ENCODE assay signal across 29 cellular contexts in genomic region chr9:9395539-9395938, GRCh38.
"Had no signal": no experiment of that assay in that cellular context is flagged by ENCODE, and none has a peak within 500 bp of the region (broad histone marks: within the 10 kb centered on the region; RNA-seq: fewer than 3 reads in every experiment).

No MANE protein-coding gene starts in this region.

- H3K36me3 ChIP-seq: adrenal gland, breast epithelium, cardiac muscle cell, colonic mucosa, esophagus squamous epithelium, gastroesophageal sphincter, heart right ventricle had no signal

- ATAC-seq: activated CD4-positive, alpha-beta T cell treated with anti-CD3 and anti-CD28 coated beads for 36 hours; activated CD8-positive, alpha-beta memory T cell treated with anti-CD3 and anti-CD28 coated beads, Interleukin-2, amount 10 ng/mL, durations not matched to agents 7 days and 5 days; activated CD8-positive, alpha-beta T cell treated with anti-CD3 and anti-CD28 coated beads, Interleukin-2, amount 10 ng/mL, durations not matched to agents 7 days and 5 days; activated naive CD8-positive, alpha-beta T cell treated with anti-CD3 and anti-CD28 coated beads, Interleukin-2, amount 50 U/mL, for 24 hours; gastroesophageal sphincter; heart right ventricle had no signal

- H3K9me3 ChIP-seq: adrenal gland, breast epithelium, colonic mucosa, esophagus squamous epithelium, gastroesophageal sphincter had no signal

- H3K27me3 ChIP-seq: adrenal gland, breast epithelium, cardiac muscle cell, colonic mucosa, esophagus squamous epithelium, gastroesophageal sphincter, heart right ventricle had no signal

- H3K4me1 ChIP-seq: adrenal gland, breast epithelium, colonic mucosa, esophagus squamous epithelium, gastroesophageal sphincter, heart right ventricle had no signal

- H3K27ac ChIP-seq: adrenal gland, breast epithelium, cardiac muscle cell, colonic mucosa, epithelial cell of prostate, esophagus squamous epithelium, gastroesophageal sphincter, heart right ventricle had no signal

- H3K4me3 ChIP-seq: adrenal gland, breast epithelium, cardiac muscle cell, colonic mucosa, esophagus squamous epithelium, gastroesophageal sphincter, heart right ventricle had no signal

- DNase-seq: activated CD4-positive, alpha-beta memory T cell treated with anti-CD3 and anti-CD28 coated beads for 36 hours; activated CD4-positive, alpha-beta T cell treated with anti-CD3 and anti-CD28 coated beads for 36 hours; activated CD4-positive, alpha-beta T cell treated with anti-CD3 and anti-CD28 coated beads, Interleukin-2, amount 10 ng/mL, durations not matched to agents 24 days and 14 days; activated CD4-positive, CD25-positive, alpha-beta regulatory T cell; activated CD4-positive, CD25-positive, alpha-beta regulatory T cell treated with anti-CD3 and anti-CD28 coated beads, Interleukin-2, amount 50 U/mL, for 72 hours; activated CD8-positive, alpha-beta memory T cell treated with anti-CD3 and anti-CD28 coated beads, Interleukin-2, amount 10 ng/mL, durations not matched to agents 7 days and 5 days; activated CD8-positive, alpha-beta memory T cell treated with anti-CD3 and anti-CD28 coated beads, Interleukin-2, amount 50 U/mL, for 4 hours; activated CD8-positive, alpha-beta T cell treated with anti-CD3 and anti-CD28 coated beads, Interleukin-2, amount 10 ng/mL, durations not matched to agents 7 days and 5 days; activated effector memory CD4-positive, alpha-beta T cell treated with anti-CD3 and anti-CD28 coated beads, Interleukin-2, amount 50 U/mL, for 16 hours; activated naive CD4-positive, alpha-beta T cell treated with anti-CD3 and anti-CD28 coated beads for 36 hours; activated naive CD8-positive, alpha-beta T cell treated with anti-CD3 and anti-CD28 coated beads for 36 hours; activated naive CD8-positive, alpha-beta T cell treated with anti-CD3 and anti-CD28 coated beads, Interleukin-2, amount 50 U/mL, for 24 hours; activated T-cell treated with anti-CD3 and anti-CD28 coated beads, Interleukin-2, amount 50 U/mL, for 1 hour; activated T-cell treated with anti-CD3 and anti-CD28 coated beads, Interleukin-2, amount 50 U/mL, for 48 hours; adrenal gland; amygdala; aorta; central memory CD4-positive, alpha-beta T cell; cerebellar nuclear complex; colonic mucosa; effector CD8-positive, alpha-beta T cell; esophagus squamous epithelium; foreskin melanocyte; heart right ventricle; T1000 had no signal
